In genomic region chr12:116532986-116533342, GRCh38 we compare ENCODE assay signal across 1 cellular context.
TF ChIP-seq lines count a peak whose summit lies in the region.

No MANE protein-coding gene starts in this region.

TF ChIP-seq in HCT116, 20 proteins besides CTCF, POLR2A, EP300 and RAD21 (continued from another document):
- TF ChIP-seq REST (IDR thresholded peaks at IDR 0.05; ENCODE audit: low read depth) = no peak
- no peak for TF ChIP-seq FOSL1 (IDR thresholded peaks at IDR 0.05; ENCODE audit: low read depth)
- TF ChIP-seq JUND (IDR thresholded peaks at IDR 0.05) = no peak
- no peak for TF ChIP-seq EGR1 (IDR thresholded peaks at IDR 0.05; ENCODE audit: low read depth)
- no peak for TF ChIP-seq SIN3A (IDR thresholded peaks at IDR 0.05; ENCODE audit: low read depth)
- TF ChIP-seq ZFX (IDR thresholded peaks at IDR 0.05) = no peak
- TF ChIP-seq SRF (IDR thresholded peaks at IDR 0.05; ENCODE audit: low read depth) = no peak
- TF ChIP-seq MAX (IDR thresholded peaks at IDR 0.05) = no peak
- no peak for TF ChIP-seq CBX3 (IDR thresholded peaks at IDR 0.05; ENCODE audit: low read depth)
- no peak for TF ChIP-seq TCF7L2 (IDR thresholded peaks at IDR 0.05; ENCODE audit: borderline replicate concordance, extremely low read depth, insufficient read depth, insufficient read length)
- TF ChIP-seq CEBPB (IDR thresholded peaks at IDR 0.05; ENCODE audit: low read depth) = no peak
- no peak for TF ChIP-seq YY1 (IDR thresholded peaks at IDR 0.05; ENCODE audit: extremely low read depth, insufficient replicate concordance, low read depth, low read length)
- TF ChIP-seq ZBTB33 (IDR thresholded peaks at IDR 0.05; ENCODE audit: extremely low read depth, insufficient replicate concordance, low read length) = no peak
